In genomic region chr11:68030318-68031135, GRCh38 we compare ENCODE assay signal across 1 cellular context.
TF ChIP-seq lines count a peak whose summit lies in the region.

Gene NDUFS8, plus strand, starts transcription at chr11:68030681. Its CDS starts 1,471 bp downstream, at chr11:68032152.

TF ChIP-seq in K562, 482 proteins besides CTCF, POLR2A, EP300 and RAD21 (continued from another document and continues in another):
- TF ChIP-seq MEF2A (IDR thresholded peaks at IDR 0.05; ENCODE audit: control insufficient read depth, low read depth, low read length) = no peak
- no peak for TF ChIP-seq RAD51 (IDR thresholded peaks at IDR 0.05; ENCODE audit: borderline replicate concordance, low read depth)
- TF ChIP-seq YY1 (IDR thresholded peaks at IDR 0.05; ENCODE audit: borderline replicate concordance in 1 of 3, control insufficient read depth in 1 of 3, extremely low read depth in 1 of 3, insufficient read depth in 3 of 3, insufficient read length in 1 of 3, insufficient replicate concordance in 2 of 3, low read depth in 1 of 3, low read length in 2 of 3) = peak; percentile 65 to 96 (median 94)
- TF ChIP-seq ZBTB9 (CRISPR knock-in tag; IDR thresholded peaks at IDR 0.05) = no peak
- peak; percentile 89 for TF ChIP-seq GABPB1 (CRISPR knock-in tag; IDR thresholded peaks at IDR 0.05)
- TF ChIP-seq CBX2 (IDR thresholded peaks at IDR 0.05; ENCODE audit: insufficient read depth, low read length, poor library complexity, severe bottlenecking) = no peak
- no peak for TF ChIP-seq ZNF583 (CRISPR knock-in tag; IDR thresholded peaks at IDR 0.05)
- no peak; the same call in 1 of the 2 replicates for TF ChIP-seq TOE1 (IDR thresholded peaks at IDR 0.05; ENCODE audit: borderline replicate concordance)
- TF ChIP-seq TOE1 (CRISPR knock-in tag; IDR thresholded peaks at IDR 0.05; ENCODE audit: borderline replicate concordance, low read depth) = no peak
- TF ChIP-seq KDM4B (IDR thresholded peaks at IDR 0.05; ENCODE audit: borderline replicate concordance in 2 of 2, low read depth in 1 of 2) = no peak
- TF ChIP-seq BACH1 (tag; IDR thresholded peaks at IDR 0.05) = no peak
- 0 out of 2 replicates have a peak, but pooled peaks have one; percentile 55 for TF ChIP-seq L3MBTL2 (IDR thresholded peaks at IDR 0.05)
- TF ChIP-seq REST (CRISPR knock-in tag; IDR thresholded peaks at IDR 0.05; ENCODE audit: low read depth) = peak; percentile 65; the same call in 1 of the 2 replicates
- no peak for TF ChIP-seq GTF2F1 (IDR thresholded peaks at IDR 0.05; ENCODE audit: low read depth, low read length)
- TF ChIP-seq RFX1 (IDR thresholded peaks at IDR 0.05) = no peak
- 0 out of 2 replicates have a peak, but pooled peaks have one; percentile 48 for TF ChIP-seq SMAD4 (CRISPR knock-in tag; conservative IDR thresholded peaks at IDR 0.05)
- no peak for TF ChIP-seq ZNF24 (IDR thresholded peaks at IDR 0.05)
- peak; percentile 60 for TF ChIP-seq TFAP4 (CRISPR knock-in tag; IDR thresholded peaks at IDR 0.05; ENCODE audit: borderline replicate concordance)
- TF ChIP-seq HBP1 (CRISPR knock-in tag; IDR thresholded peaks at IDR 0.05) = 0 out of 2 replicates have a peak, but pooled peaks have one; percentile 27
- TF ChIP-seq SREBF1 (IDR thresholded peaks at IDR 0.05; ENCODE audit: borderline replicate concordance, low read depth, low read length) = no peak
- no peak for TF ChIP-seq CEBPG (CRISPR knock-in tag; IDR thresholded peaks at IDR 0.05)
- no peak for TF ChIP-seq CEBPG (tag; conservative IDR thresholded peaks at IDR 0.05 in 1 of 2, IDR thresholded peaks at IDR 0.05 in 1 of 2)
- no peak for TF ChIP-seq AFF1 (IDR thresholded peaks at IDR 0.05; ENCODE audit: low read depth in 1 of 2, partially characterized antibody in 2 of 2)
- TF ChIP-seq ARID3A (IDR thresholded peaks at IDR 0.05; ENCODE audit: borderline replicate concordance, low read depth, low read length) = no peak
- TF ChIP-seq HCFC1 (IDR thresholded peaks at IDR 0.05; ENCODE audit: low read depth, low read length) = peak; percentile 52
- no peak for TF ChIP-seq ZNF449 (CRISPR knock-in tag; IDR thresholded peaks at IDR 0.05)
- TF ChIP-seq TCF3 (CRISPR knock-in tag; IDR thresholded peaks at IDR 0.05) = no peak
- TF ChIP-seq ZNF23 (CRISPR knock-in tag; IDR thresholded peaks at IDR 0.05) = no peak
- no peak for TF ChIP-seq IRF2 (CRISPR knock-in tag; IDR thresholded peaks at IDR 0.05)
- TF ChIP-seq MED1 (CRISPR knock-in tag; IDR thresholded peaks at IDR 0.05; ENCODE audit: borderline replicate concordance) = no peak
- no peak for TF ChIP-seq ZFP1 (CRISPR knock-in tag; IDR thresholded peaks at IDR 0.05)
- no peak for TF ChIP-seq SREBF2 (CRISPR knock-in tag; IDR thresholded peaks at IDR 0.05)
- peak; percentile 34 to 72; a peak in 2 of 4 replicates for TF ChIP-seq MNT (conservative IDR thresholded peaks at IDR 0.05)
- no peak for TF ChIP-seq LARP7 (IDR thresholded peaks at IDR 0.05)
- TF ChIP-seq NKRF (IDR thresholded peaks at IDR 0.05; ENCODE audit: borderline replicate concordance) = peak; percentile 40; the same call in 1 of the 2 replicates
- TF ChIP-seq CSDE1 (IDR thresholded peaks at IDR 0.05) = no peak
- TF ChIP-seq ARID3B (CRISPR knock-in tag; IDR thresholded peaks at IDR 0.05; ENCODE audit: borderline replicate concordance) = no peak
